Comparison of ENCODE assay signal across 8 cellular contexts in genomic region chr6:33453361-33454008, GRCh38. TPM values are rescaled to one million over a fixed set of nuclear protein-coding genes. Genes with fewer than 3 reads are reported as not detected.
A peak's percentile ranks its signal among the peaks of the same experiment; 100 is the strongest.
DNase-seq lines count a peak whose midpoint lies in the region; ATAC-seq and TF ChIP-seq lines count a peak whose summit lies in the region.

No MANE protein-coding gene starts in this region.

- POLR2A ChIA-PET in activated naive CD8-positive, alpha-beta T cell treated with anti-CD3 and anti-CD28 coated beads, Interleukin-2, amount 10 ng/mL, durations not matched to agents 7 days and 5 days (lab: Charles Lee), result interaction anchor here (0.6 to 2.5 kb wide), 12 partner anchors 19 to 128 kb away, joined by 3 to 15 read pairs (median 6); no protein-coding TSS in a partner anchor

- WGBS in tibial nerve, 2 donors, result 6% methylated on average over 12 of the region's 12 CpGs

- H3K9me3 Mint-ChIP-seq in activated naive CD8-positive, alpha-beta T cell treated with anti-CD3 and anti-CD28 coated beads, Interleukin-2, amount 10 ng/mL, durations not matched to agents 7 days and 5 days, result no peaks in the 10 kb centered on the region

- DNase-seq in cardiac muscle cell (ENCODE audit: low read depth in 1 of 2, low spot score in 1 of 2) (no peak), left cardiac atrium (no peak), kidney epithelial cell (ENCODE audit: low read depth) (no peak), tibial nerve (ENCODE audit: low spot score in 2 of 2) (no peak), NCI-H146 treated with DMSO at 0.1 percent for 48 hours (lab: John Stamatoyannopoulos, UW; ENCODE audit: unreplicated experiment) (no peak), NCI-H526 (lab: John Stamatoyannopoulos, UW) (no peak)
- DNase-seq in activated naive CD8-positive, alpha-beta T cell treated with anti-CD3 and anti-CD28 coated beads, Interleukin-2, amount 10 ng/mL, durations not matched to agents 7 days and 5 days, result no peak

- no peak for TF ChIP-seq POLR2A in tibial nerve (IDR thresholded peaks at IDR 0.05)

- no peak for ATAC-seq in left cardiac atrium
- ATAC-seq in activated naive CD8-positive, alpha-beta T cell treated with anti-CD3 and anti-CD28 coated beads, Interleukin-2, amount 10 ng/mL, durations not matched to agents 7 days and 5 days (ENCODE audit: low read depth), result no peak
- ATAC-seq in HG03460 (IDR thresholded peaks at IDR 0.05; ENCODE audit: unreplicated experiment), result no peak

- peak overlapping the region; percentile 86 for H3K4me3 Mint-ChIP-seq in activated naive CD8-positive, alpha-beta T cell treated with anti-CD3 and anti-CD28 coated beads, Interleukin-2, amount 10 ng/mL, durations not matched to agents 7 days and 5 days

- H3K27me3 ChIP-seq in cardiac muscle cell, result no peaks in the 10 kb centered on the region
- H3K27me3 ChIP-seq in kidney epithelial cell (ENCODE audit: control insufficient read depth, insufficient read depth, low read length), result no peaks in the 10 kb centered on the region
- H3K27me3 ChIP-seq in tibial nerve, result no peaks in the 10 kb centered on the region

- no peaks in the 10 kb centered on the region for H3K9me3 ChIP-seq in cardiac muscle cell (ENCODE audit: low read depth)
- H3K9me3 ChIP-seq in tibial nerve, result no peaks in the 10 kb centered on the region

- intact Hi-C loops in left cardiac atrium (cut with DNase I), result loop anchor here in 1 of 2 donors (10.0 kb wide), 2 partner anchors 59 to 121 kb away; partner anchors contain the start of gene KIFC1

- H3K4me1 Mint-ChIP-seq in activated naive CD8-positive, alpha-beta T cell treated with anti-CD3 and anti-CD28 coated beads, Interleukin-2, amount 10 ng/mL, durations not matched to agents 7 days and 5 days, result peaks cover 21% of the 10 kb centered on the region

- TF ChIP-seq EP300 in tibial nerve (IDR thresholded peaks at IDR 0.05), result no peak

- H3K27me3 Mint-ChIP-seq in activated naive CD8-positive, alpha-beta T cell treated with anti-CD3 and anti-CD28 coated beads, Interleukin-2, amount 10 ng/mL, durations not matched to agents 7 days and 5 days, result no peaks in the 10 kb centered on the region

- H3K36me3 Mint-ChIP-seq in activated naive CD8-positive, alpha-beta T cell treated with anti-CD3 and anti-CD28 coated beads, Interleukin-2, amount 10 ng/mL, durations not matched to agents 7 days and 5 days, result peaks cover 15% of the 10 kb centered on the region

- peak overlapping the region; percentile 77 for H3K4me3 ChIP-seq in cardiac muscle cell
- H3K4me3 ChIP-seq in kidney epithelial cell (ENCODE audit: low read depth, low read length), result peak overlapping the region; percentile 75
- H3K4me3 ChIP-seq in tibial nerve, result peak overlapping the region; percentile 69 to 86 (median 77)

- H3K4me1 ChIP-seq in cardiac muscle cell (ENCODE audit: low read depth) (peaks cover 4% of the 10 kb centered on the region), tibial nerve (peaks cover 0 to 31% (median 14%) of the 10 kb centered on the region in 4 donors)

- no peaks in the 10 kb centered on the region for H3K36me3 ChIP-seq in cardiac muscle cell
- peaks cover 2% of the 10 kb centered on the region for H3K36me3 ChIP-seq in kidney epithelial cell (ENCODE audit: control insufficient read depth, insufficient read depth, low read length)
- H3K36me3 ChIP-seq in tibial nerve, result peaks cover 0 to 46% (median 4%) of the 10 kb centered on the region in 3 donors

- H3K27ac Mint-ChIP-seq in activated naive CD8-positive, alpha-beta T cell treated with anti-CD3 and anti-CD28 coated beads, Interleukin-2, amount 10 ng/mL, durations not matched to agents 7 days and 5 days, result peak overlapping the region; percentile 75

- peak overlapping the region; percentile 78 for H3K27ac ChIP-seq in cardiac muscle cell
- H3K27ac ChIP-seq in tibial nerve, result peak overlapping the region; percentile 53 to 88 (median 82)

- TF ChIP-seq CTCF in cardiac muscle cell (IDR thresholded peaks at IDR 0.05; ENCODE audit: low read depth, low read length) (no peak), kidney epithelial cell (IDR thresholded peaks at IDR 0.05; ENCODE audit: insufficient read depth, low read length, poor library complexity, severe bottlenecking) (no peak), tibial nerve (IDR thresholded peaks at IDR 0.05) (no peak)

RNA-seq across cellular contexts. Expression of gene ZBTB9, which starts 0.9 kb away (rescaled TPM):
- total RNA-seq in cardiac muscle cell (5.5 and 7.8 TPM in 2 replicates), left cardiac atrium (1 to 10 TPM; 4.4 to 5.9 TPM), kidney epithelial cell (7.4 and 7.6 TPM in 2 replicates), tibial nerve (1 to 10 TPM; 3.1 to 3.7 (median 3.4) TPM)
- polyA plus RNA-seq in cardiac muscle cell, result 9.5 and 11.2 TPM in 2 replicates
- total RNA-seq in activated naive CD8-positive, alpha-beta T cell treated with anti-CD3 and anti-CD28 coated beads, Interleukin-2, amount 10 ng/mL, durations not matched to agents 7 days and 5 days, result 1 to 10 TPM; 9.1 to 9.8 TPM

RNA-seq across cellular contexts. Expression of gene SYNGAP1, which starts 33.6 kb away (rescaled TPM):
- 14.9 and 20.2 TPM in 2 replicates for total RNA-seq in cardiac muscle cell
- 6.8 and 10.5 TPM in 2 replicates for polyA plus RNA-seq in cardiac muscle cell
- total RNA-seq in left cardiac atrium, result 1 to 10 TPM; 9.0 to 9.8 TPM
- 10 to 100 TPM; 53.3 to 60.1 TPM for total RNA-seq in activated naive CD8-positive, alpha-beta T cell treated with anti-CD3 and anti-CD28 coated beads, Interleukin-2, amount 10 ng/mL, durations not matched to agents 7 days and 5 days
- total RNA-seq in kidney epithelial cell, result 3.3 and 4.2 TPM in 2 replicates
- total RNA-seq in tibial nerve, result 10 to 100 TPM; 13.0 to 29.7 (median 19.2) TPM

RNA-seq across cellular contexts. Expression of gene CUTA, which starts 35.6 kb away (rescaled TPM):
- total RNA-seq in cardiac muscle cell (304 and 348 TPM in 2 replicates), left cardiac atrium (100 to 1,000 TPM; 114 to 126 TPM), kidney epithelial cell (226 and 227 TPM in 2 replicates), tibial nerve (100 to 1,000 TPM; 110 to 161 (median 154) TPM)
- 426 and 501 TPM in 2 replicates for polyA plus RNA-seq in cardiac muscle cell
- 100 to 1,000 TPM; 202 to 209 TPM for total RNA-seq in activated naive CD8-positive, alpha-beta T cell treated with anti-CD3 and anti-CD28 coated beads, Interleukin-2, amount 10 ng/mL, durations not matched to agents 7 days and 5 days

RNA-seq across cellular contexts. Expression of gene PHF1, which starts 42.7 kb away (rescaled TPM):
- total RNA-seq in cardiac muscle cell (61.9 and 116 TPM in 2 replicates), left cardiac atrium (10 to 100 TPM; 49.5 to 58.3 TPM), kidney epithelial cell (27.9 and 28.0 TPM in 2 replicates), tibial nerve (100 to 1,000 TPM in 1 of 4 donors, 10 to 100 TPM in 3; 63.3 to 101 (median 83.3) TPM)
- polyA plus RNA-seq in cardiac muscle cell, result 34.5 and 62.1 TPM in 2 replicates
- total RNA-seq in activated naive CD8-positive, alpha-beta T cell treated with anti-CD3 and anti-CD28 coated beads, Interleukin-2, amount 10 ng/mL, durations not matched to agents 7 days and 5 days, result 100 to 1,000 TPM in 1 of 2 experiments, 10 to 100 TPM in 1; 98.3 to 105 TPM
